ENCODE assay signal across 21 cellular contexts in genomic region chr5:42929871-42930270, GRCh38.
A peak's percentile ranks its signal among the peaks of the same experiment; 100 is the strongest.
DNase-seq lines count a peak whose midpoint lies in the region; ATAC-seq, FAIRE-seq and TF ChIP-seq lines count a peak whose summit lies in the region.
"Had no signal": no experiment of that assay in that cellular context is flagged by ENCODE, and none has a peak within 500 bp of the region (broad histone marks: within the 10 kb centered on the region; RNA-seq: fewer than 3 reads in every experiment).

No MANE protein-coding gene starts in this region.

- ATAC-seq in pancreas = no peak
- ATAC-seq: K562, Right ventricle myocardium inferior had no signal

- H3K4me3 ChIP-seq in bronchial epithelial cell (ENCODE audit: low read depth, low read length) (no peak overlapping the region), fibroblast of the aortic adventitia (ENCODE audit: low read depth, low read length) (no peak overlapping the region), pancreas (no peak overlapping the region), kidney (ENCODE audit: low read length in 2 of 2) (no peak overlapping the region)
- H3K4me3 ChIP-seq: K562, Peyer's patch, SJSA1 had no signal

- intact Hi-C loops in pancreas (cut with DNase I) = no loop called here
- intact Hi-C loops in kidney (cut with DNase I) = no loop called here

- H3K27me3 ChIP-seq in bronchial epithelial cell (ENCODE audit: control insufficient read depth, insufficient read depth, low read length) (no peaks in the 10 kb centered on the region), pancreas (no peaks in the 10 kb centered on the region)
- H3K27me3 ChIP-seq: Peyer's patch, SJSA1 had no signal

- 32 to 43% methylated on average over 4 of the region's 4 CpGs for WGBS in pancreas, 2 donors

- CTCF ChIA-PET in RWPE1 (lab: Yijun Ruan, JAX) = interaction anchor here (0.5 to 0.6 kb wide), 4 partner anchors 11 to 1448 kb away, joined by 3 read pairs; no protein-coding TSS in a partner anchor

- POLR2A ChIA-PET in RWPE1 (lab: Yijun Ruan, JAX; ENCODE audit: low non-redundant PET) = no interaction called here

- no peaks in the 10 kb centered on the region for H3K4me1 ChIP-seq in pancreas
- H3K4me1 ChIP-seq in kidney (ENCODE audit: control insufficient read depth in 1 of 2, insufficient read depth in 1 of 2, low read depth in 1 of 2, low read length in 2 of 2) = no peaks in the 10 kb centered on the region
- H3K4me1 ChIP-seq: Peyer's patch, SJSA1 had no signal

- H3K27ac ChIP-seq in pancreas (no peak overlapping the region), kidney (ENCODE audit: low read depth in 2 of 2, low read length in 2 of 2) (no peak overlapping the region), RWPE1 (no peak overlapping the region)
- H3K27ac ChIP-seq: Peyer's patch, SJSA1 had no signal

- H3K9me3 ChIP-seq in pancreas = no peaks in the 10 kb centered on the region
- peaks cover 0 to 4% of the 10 kb centered on the region in 2 donors for H3K9me3 ChIP-seq in kidney (ENCODE audit: control insufficient read depth in 1 of 2, low read length in 2 of 2)
- H3K9me3 ChIP-seq: Peyer's patch had no signal

- no peak for FAIRE-seq in bronchial epithelial cell (lab: Jason Lieb, UNC)
- no peak for FAIRE-seq in pancreas (lab: Jason Lieb, UNC)
- FAIRE-seq in kidney (lab: Jason Lieb, UNC) = no peak
- FAIRE-seq: A204.1, H54, K562 had no signal

- no peak overlapping the region for H3K9ac ChIP-seq in kidney (ENCODE audit: low read length in 2 of 2)

- DNase-seq in EH (ENCODE audit: low read depth) (peak; percentile 16), M059J (ENCODE audit: low read depth) (peak; percentile 29), bronchial epithelial cell (ENCODE audit: low read depth) (peak; percentile 75), fibroblast of the aortic adventitia (ENCODE audit: low read depth) (peak; percentile 54), pancreas (no peak), kidney (no peak), RWPE1 (ENCODE audit: low spot score) (no peak), activated gamma-delta T cell (lab: John Stamatoyannopoulos, UW) (no peak)
- DNase-seq: NCI-H1092 treated with DMSO at 0.1 percent for 48 hours; NCI-H1436 treated with DMSO at 0.1 percent for 48 hours; NCI-H2029; NCI-H2227 treated with DMSO at 0.1 percent for 48 hours; NCI-H510A treated with DMSO at 0.1 percent for 48 hours; NCI-H774; NK-92 treated with Interleukin-12 subunit alpha and Interleukin-12 subunit beta, amount 100 ng/mL, for 24 hours; Peyer's patch had no signal

- H3K36me3 ChIP-seq in bronchial epithelial cell (ENCODE audit: control insufficient read depth, insufficient read depth, low read length) (no peaks in the 10 kb centered on the region), pancreas (no peaks in the 10 kb centered on the region), kidney (ENCODE audit: control insufficient read depth in 1 of 2, insufficient read depth in 2 of 2, low read length in 2 of 2) (no peaks in the 10 kb centered on the region)
- H3K36me3 ChIP-seq: Peyer's patch, SJSA1 had no signal

- TF ChIP-seq CTCF in bronchial epithelial cell (IDR thresholded peaks at IDR 0.05; ENCODE audit: insufficient read depth, low read length, severe bottlenecking) (no peak), fibroblast of the aortic adventitia (IDR thresholded peaks at IDR 0.05; ENCODE audit: insufficient read depth, low read length) (no peak), pancreas (IDR thresholded peaks at IDR 0.05) (no peak), kidney (IDR thresholded peaks at IDR 0.05; ENCODE audit: borderline replicate concordance, extremely low read depth, insufficient read depth) (no peak), RWPE1 (conservative IDR thresholded peaks at IDR 0.05; ENCODE audit: low read depth) (no peak)

Comparison
In these comparisons a context has a peak if more than half of its experiments do, and no peak if none do; other contexts are left out.
1. DNase-seq: peak in EH (single experiment), M059J (single experiment), bronchial epithelial cell (single experiment) and fibroblast of the aortic adventitia (single experiment); none in pancreas (0 of 6), kidney (single experiment), RWPE1 (single experiment) and activated gamma-delta T cell (single experiment).